Comparison of ENCODE assay signal across 14 cellular contexts in genomic region chr12:46390304-46390703, GRCh38. TPM values are rescaled to one million over a fixed set of nuclear protein-coding genes. Genes with fewer than 3 reads are reported as not detected.
DNase-seq lines count a peak whose midpoint lies in the region; ATAC-seq and TF ChIP-seq lines count a peak whose summit lies in the region.
"Had no signal": no experiment of that assay in that cellular context is flagged by ENCODE, and none has a peak within 500 bp of the region (broad histone marks: within the 10 kb centered on the region; RNA-seq: fewer than 3 reads in every experiment).

No MANE protein-coding gene starts in this region.

- peaks cover 73% of the 10 kb centered on the region for H3K4me1 ChIP-seq in ACC112 (ENCODE audit: control insufficient read depth, insufficient read depth, low read length, unreplicated experiment)
- peaks cover 14 to 43% of the 10 kb centered on the region in 2 donors for H3K4me1 ChIP-seq in ascending aorta

- no peaks in the 10 kb centered on the region for H3K9me3 ChIP-seq in ascending aorta
- H3K9me3 ChIP-seq: neutrophil had no signal

- H3K9me3 Mint-ChIP-seq in HFFc6 (no peaks in the 10 kb centered on the region), nephron (no peaks in the 10 kb centered on the region)

- H3K79me2 ChIP-seq in ACC112 (ENCODE audit: control insufficient read depth, insufficient read depth, low read length, unreplicated experiment) = peaks cover 15% of the 10 kb centered on the region

- H3K4me1 Mint-ChIP-seq in HFFc6 (ENCODE audit: low read depth) (peaks cover 82% of the 10 kb centered on the region), nephron (peaks cover 75% of the 10 kb centered on the region)

- H2AFZ ChIP-seq in ACC112 (ENCODE audit: low read length, unreplicated experiment) = peak overlapping the region; percentile 36
- H2AFZ ChIP-seq: PC-9 had no signal

- no peaks in the 10 kb centered on the region; the same call in 1 of the 2 replicates for H3K27me3 Mint-ChIP-seq in HFFc6 (ENCODE audit: insufficient read depth)
- no peaks in the 10 kb centered on the region for H3K27me3 Mint-ChIP-seq in nephron (ENCODE audit: low read depth)

- TF ChIP-seq CTCF in HFFc6 (IDR thresholded peaks at IDR 0.05) (no peak), ascending aorta (IDR thresholded peaks at IDR 0.05) (no peak), nephron (IDR thresholded peaks at IDR 0.05; ENCODE audit: unreplicated experiment in 3 of 3) (no peak)

- H3K27me3 ChIP-seq in ACC112 (ENCODE audit: insufficient read depth, low read length) (no peaks in the 10 kb centered on the region), ascending aorta (no peaks in the 10 kb centered on the region)
- H3K27me3 ChIP-seq: neutrophil had no signal

- intact Hi-C loops in ascending aorta (cut with DNase I) (no loop called here), head of caudate nucleus (cut with DNase I) (no loop called here)

- H3K4me3 Mint-ChIP-seq in HFFc6 (peak overlapping the region; percentile 23; the same call in 1 of the 2 replicates), nephron (no peak overlapping the region)

- no peak for ATAC-seq in GM18498 (IDR thresholded peaks at IDR 0.05; ENCODE audit: unreplicated experiment)

- H3K27ac ChIP-seq in ACC112 (ENCODE audit: low read depth, low read length) = peak overlapping the region; percentile 98
- peak overlapping the region; percentile 51 to 82 for H3K27ac ChIP-seq in ascending aorta
- H3K27ac ChIP-seq: neutrophil, PC-9, WERI-Rb-1 had no signal

- H3K36me3 Mint-ChIP-seq in HFFc6 (ENCODE audit: low read depth) (peaks cover 35% of the 10 kb centered on the region), nephron (ENCODE audit: low read depth) (peaks cover 17% of the 10 kb centered on the region)

- H3K27ac Mint-ChIP-seq in HFFc6 (0 out of 2 replicates have a peak overlapping the region, but pooled peaks have one; percentile 84), nephron (peak overlapping the region in 2 of 3 experiments; percentile 93)

- 0 out of 2 replicates have a peak, but pooled peaks cover 4% of the 10 kb centered on the region for H3K36me3 ChIP-seq in ACC112 (ENCODE audit: insufficient read depth, low read length)
- no peaks in the 10 kb centered on the region for H3K36me3 ChIP-seq in ascending aorta
- H3K36me3 ChIP-seq: WERI-Rb-1 had no signal

- H3K4me3 ChIP-seq in ACC112 (ENCODE audit: low read depth, low read length) (no peak overlapping the region; the same call in 1 of the 2 replicates), ascending aorta (no peak overlapping the region)
- H3K4me3 ChIP-seq: PC-9 had no signal

- no peak for DNase-seq in HFFc6
- DNase-seq in ascending aorta (ENCODE audit: low spot score in 2 of 2) = no peak
- no peak for DNase-seq in head of caudate nucleus
- no peak for DNase-seq in amniotic stem cell (lab: John Stamatoyannopoulos, UW)
- DNase-seq in LoVo (ENCODE audit: low spot score) = no peak
- DNase-seq: activated naive CD4-positive, alpha-beta T cell treated with Interleukin-2 at 50 U/mL for 16 hours; effector CD4-positive, alpha-beta T cell; NCI-H1436 treated with DMSO at 0.1 percent for 48 hours; PC-9; WERI-Rb-1 had no signal

RNA-seq across cellular contexts. Expression of gene SLC38A2, which starts 17.7 kb away (rescaled TPM):
- total RNA-seq in HFFc6 (2021; fragmentation: NEBNext Ultra II Directional; extraction: Animal tissue kit (Norgen Biotek cat#: 25700)) = 1,000 to 10,000 TPM in 2 of 6 experiments, 100 to 1,000 TPM in 4; 787 to 1,148 (median 975) TPM
- 384 TPM for total RNA-seq in ascending aorta
